1 cellular context compared by ENCODE assay signal in genomic region chr20:32482251-32483220, GRCh38.
A peak's percentile ranks its signal among the peaks of the same experiment; 100 is the strongest.
TF ChIP-seq lines count a peak whose summit lies in the region.

No MANE protein-coding gene starts in this region.

TF ChIP-seq in HepG2, 621 proteins besides CTCF, POLR2A, EP300 and RAD21 (continued from another document):
- 0 out of 4 replicates have a peak, but pooled peaks of 1 of the 2 experiments have one; percentile 35 for TF ChIP-seq REST (IDR thresholded peaks at IDR 0.05; ENCODE audit: borderline replicate concordance in 1 of 2, low read depth in 1 of 2, low read length in 2 of 2)
- TF ChIP-seq ZNF33B (CRISPR knock-in tag; IDR thresholded peaks at IDR 0.05) = no peak
- peak; percentile 82 for TF ChIP-seq CCDC6 (CRISPR knock-in tag; IDR thresholded peaks at IDR 0.05)
- TF ChIP-seq, protein P1, sequence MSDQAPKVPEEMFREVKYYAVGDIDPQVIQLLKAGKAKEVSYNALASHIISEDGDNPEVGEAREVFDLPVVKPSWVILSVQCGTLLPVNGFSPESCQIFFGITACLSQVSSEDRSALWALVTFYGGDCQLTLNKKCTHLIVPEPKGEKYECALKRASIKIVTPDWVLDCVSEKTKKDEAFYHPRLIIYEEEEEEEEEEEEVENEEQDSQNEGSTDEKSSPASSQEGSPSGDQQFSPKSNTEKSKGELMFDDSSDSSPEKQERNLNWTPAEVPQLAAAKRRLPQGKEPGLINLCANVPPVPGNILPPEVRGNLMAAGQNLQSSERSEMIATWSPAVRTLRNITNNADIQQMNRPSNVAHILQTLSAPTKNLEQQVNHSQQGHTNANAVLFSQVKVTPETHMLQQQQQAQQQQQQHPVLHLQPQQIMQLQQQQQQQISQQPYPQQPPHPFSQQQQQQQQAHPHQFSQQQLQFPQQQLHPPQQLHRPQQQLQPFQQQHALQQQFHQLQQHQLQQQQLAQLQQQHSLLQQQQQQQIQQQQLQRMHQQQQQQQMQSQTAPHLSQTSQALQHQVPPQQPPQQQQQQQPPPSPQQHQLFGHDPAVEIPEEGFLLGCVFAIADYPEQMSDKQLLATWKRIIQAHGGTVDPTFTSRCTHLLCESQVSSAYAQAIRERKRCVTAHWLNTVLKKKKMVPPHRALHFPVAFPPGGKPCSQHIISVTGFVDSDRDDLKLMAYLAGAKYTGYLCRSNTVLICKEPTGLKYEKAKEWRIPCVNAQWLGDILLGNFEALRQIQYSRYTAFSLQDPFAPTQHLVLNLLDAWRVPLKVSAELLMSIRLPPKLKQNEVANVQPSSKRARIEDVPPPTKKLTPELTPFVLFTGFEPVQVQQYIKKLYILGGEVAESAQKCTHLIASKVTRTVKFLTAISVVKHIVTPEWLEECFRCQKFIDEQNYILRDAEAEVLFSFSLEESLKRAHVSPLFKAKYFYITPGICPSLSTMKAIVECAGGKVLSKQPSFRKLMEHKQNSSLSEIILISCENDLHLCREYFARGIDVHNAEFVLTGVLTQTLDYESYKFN (CRISPR knock-in tag; conservative IDR thresholded peaks at IDR 0.05) = no peak; the same call in 1 of the 2 replicates
- no peak for TF ChIP-seq ZNF503 (CRISPR knock-in tag; IDR thresholded peaks at IDR 0.05)
- TF ChIP-seq PAF1 (CRISPR knock-in tag; IDR thresholded peaks at IDR 0.05) = no peak
- no peak for TF ChIP-seq U2AF2 (IDR thresholded peaks at IDR 0.05; ENCODE audit: low read depth, low read length)
- no peak for TF ChIP-seq TAF15 (IDR thresholded peaks at IDR 0.05; ENCODE audit: low read depth, low read length, poor library complexity, severe bottlenecking)
- TF ChIP-seq, protein P2, sequence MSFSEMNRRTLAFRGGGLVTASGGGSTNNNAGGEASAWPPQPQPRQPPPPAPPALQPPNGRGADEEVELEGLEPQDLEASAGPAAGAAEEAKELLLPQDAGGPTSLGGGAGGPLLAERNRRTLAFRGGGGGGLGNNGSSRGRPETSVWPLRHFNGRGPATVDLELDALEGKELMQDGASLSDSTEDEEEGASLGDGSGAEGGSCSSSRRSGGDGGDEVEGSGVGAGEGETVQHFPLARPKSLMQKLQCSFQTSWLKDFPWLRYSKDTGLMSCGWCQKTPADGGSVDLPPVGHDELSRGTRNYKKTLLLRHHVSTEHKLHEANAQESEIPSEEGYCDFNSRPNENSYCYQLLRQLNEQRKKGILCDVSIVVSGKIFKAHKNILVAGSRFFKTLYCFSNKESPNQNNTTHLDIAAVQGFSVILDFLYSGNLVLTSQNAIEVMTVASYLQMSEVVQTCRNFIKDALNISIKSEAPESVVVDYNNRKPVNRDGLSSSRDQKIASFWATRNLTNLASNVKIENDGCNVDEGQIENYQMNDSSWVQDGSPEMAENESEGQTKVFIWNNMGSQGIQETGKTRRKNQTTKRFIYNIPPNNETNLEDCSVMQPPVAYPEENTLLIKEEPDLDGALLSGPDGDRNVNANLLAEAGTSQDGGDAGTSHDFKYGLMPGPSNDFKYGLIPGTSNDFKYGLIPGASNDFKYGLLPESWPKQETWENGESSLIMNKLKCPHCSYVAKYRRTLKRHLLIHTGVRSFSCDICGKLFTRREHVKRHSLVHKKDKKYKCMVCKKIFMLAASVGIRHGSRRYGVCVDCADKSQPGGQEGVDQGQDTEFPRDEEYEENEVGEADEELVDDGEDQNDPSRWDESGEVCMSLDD (CRISPR knock-in tag; IDR thresholded peaks at IDR 0.05; ENCODE audit: borderline replicate concordance) = peak; percentile 91
- TF ChIP-seq, protein P3, sequence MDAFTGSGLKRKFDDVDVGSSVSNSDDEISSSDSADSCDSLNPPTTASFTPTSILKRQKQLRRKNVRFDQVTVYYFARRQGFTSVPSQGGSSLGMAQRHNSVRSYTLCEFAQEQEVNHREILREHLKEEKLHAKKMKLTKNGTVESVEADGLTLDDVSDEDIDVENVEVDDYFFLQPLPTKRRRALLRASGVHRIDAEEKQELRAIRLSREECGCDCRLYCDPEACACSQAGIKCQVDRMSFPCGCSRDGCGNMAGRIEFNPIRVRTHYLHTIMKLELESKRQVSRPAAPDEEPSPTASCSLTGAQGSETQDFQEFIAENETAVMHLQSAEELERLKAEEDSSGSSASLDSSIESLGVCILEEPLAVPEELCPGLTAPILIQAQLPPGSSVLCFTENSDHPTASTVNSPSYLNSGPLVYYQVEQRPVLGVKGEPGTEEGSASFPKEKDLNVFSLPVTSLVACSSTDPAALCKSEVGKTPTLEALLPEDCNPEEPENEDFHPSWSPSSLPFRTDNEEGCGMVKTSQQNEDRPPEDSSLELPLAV (CRISPR knock-in tag; conservative IDR thresholded peaks at IDR 0.05; ENCODE audit: low read depth) = no peak
- TF ChIP-seq HMGA1 (CRISPR knock-in tag; conservative IDR thresholded peaks at IDR 0.05) = no peak
- TF ChIP-seq ZFYVE20 (CRISPR knock-in tag; IDR thresholded peaks at IDR 0.05; ENCODE audit: borderline replicate concordance, low read depth) = peak; percentile 82; the same call in 1 of the 2 replicates
- TF ChIP-seq NBN (conservative IDR thresholded peaks at IDR 0.05) = no peak
- TF ChIP-seq TOE1 (CRISPR knock-in tag; IDR thresholded peaks at IDR 0.05) = no peak
- no peak for TF ChIP-seq CREM (IDR thresholded peaks at IDR 0.05)
- no peak for TF ChIP-seq CREM (CRISPR knock-in tag; IDR thresholded peaks at IDR 0.05)
- no peak for TF ChIP-seq ZNF101 (CRISPR knock-in tag; IDR thresholded peaks at IDR 0.05; ENCODE audit: borderline replicate concordance, low read depth)
- TF ChIP-seq PHF21A (CRISPR knock-in tag; IDR thresholded peaks at IDR 0.05) = peak; percentile 61; the same call in 1 of the 2 replicates
- TF ChIP-seq ZNF3 (CRISPR knock-in tag; IDR thresholded peaks at IDR 0.05) = no peak
- peak; percentile 39; the same call in 1 of the 2 replicates for TF ChIP-seq DMAP1 (CRISPR knock-in tag; IDR thresholded peaks at IDR 0.05)
- TF ChIP-seq SETDB1 (CRISPR knock-in tag; IDR thresholded peaks at IDR 0.05; ENCODE audit: borderline replicate concordance) = no peak
- peak; percentile 87 for TF ChIP-seq RBFOX2 (IDR thresholded peaks at IDR 0.05; ENCODE audit: low read depth, low read length)
- no peak for TF ChIP-seq DNMT3B (CRISPR knock-in tag; conservative IDR thresholded peaks at IDR 0.05)
- no peak for TF ChIP-seq ZNF629 (CRISPR knock-in tag; conservative IDR thresholded peaks at IDR 0.05)
